ENCODE assay signal across 15 cellular contexts in the genomic region with DNA sequence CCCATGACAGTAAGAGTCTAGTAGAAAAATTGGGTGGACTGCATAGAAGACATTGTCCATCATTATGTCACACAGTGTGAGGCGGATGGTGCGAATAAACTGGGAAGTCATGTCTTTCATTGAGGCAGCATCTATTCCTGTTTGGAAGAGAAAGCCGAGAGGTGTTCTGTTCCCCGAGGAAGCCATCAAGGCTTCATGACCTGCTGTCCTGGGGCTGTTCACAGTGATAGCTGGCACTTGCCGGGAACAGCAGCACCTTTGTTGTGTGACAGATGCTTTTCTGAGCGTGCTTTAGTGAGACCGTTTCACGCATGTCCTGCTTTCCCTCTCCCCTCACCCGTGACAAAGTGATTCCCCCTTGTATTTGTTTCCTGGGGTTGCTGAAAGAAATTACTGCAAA. TPM values are rescaled to one million over a fixed set of nuclear protein-coding genes. Genes with fewer than 3 reads are reported as not detected.
DNase-seq lines count a peak whose midpoint lies in the region; ATAC-seq and TF ChIP-seq lines count a peak whose summit lies in the region.
"Had no signal": no experiment of that assay in that cellular context is flagged by ENCODE, and none has a peak within 500 bp of the region (broad histone marks: within the 10 kb centered on the region; RNA-seq: fewer than 3 reads in every experiment).

No MANE protein-coding gene starts in this region.

- peaks cover 10% of the 10 kb centered on the region for H3K36me3 Mint-ChIP-seq in osteocyte (ENCODE audit: unreplicated experiment)
- no peaks in the 10 kb centered on the region for H3K36me3 Mint-ChIP-seq in activated T-helper 17 cell treated with anti-CD3 and anti-CD28 coated beads, Interleukin-2, amount 50 U/mL, for 72 hours (ENCODE audit: low read depth)

- H3K36me3 ChIP-seq in right atrium auricular region: peaks cover 20% of the 10 kb centered on the region
- peaks cover 0 to 4% of the 10 kb centered on the region in 2 donors for H3K36me3 ChIP-seq in vagina

- H3K27me3 ChIP-seq in right atrium auricular region (no peaks in the 10 kb centered on the region), vagina (no peaks in the 10 kb centered on the region)

- H3K4me1 Mint-ChIP-seq in osteocyte (ENCODE audit: unreplicated experiment): no peaks in the 10 kb centered on the region
- no peaks in the 10 kb centered on the region for H3K4me1 Mint-ChIP-seq in activated T-helper 17 cell treated with anti-CD3 and anti-CD28 coated beads, Interleukin-2, amount 50 U/mL, for 72 hours

- H3K4me3 ChIP-seq in right atrium auricular region: no peak overlapping the region
- H3K4me3 ChIP-seq in coronary artery: no peak overlapping the region
- H3K4me3 ChIP-seq in vagina: no peak overlapping the region

- DNase-seq in right atrium auricular region (ENCODE audit: low spot score): peak; percentile 54
- DNase-seq in Right ventricle myocardium inferior (ENCODE audit: missing footprints): no peak
- peak; percentile 24 for DNase-seq in coronary artery (ENCODE audit: low spot score)
- DNase-seq in osteocyte (ENCODE audit: extremely low spot score, unreplicated experiment): peak; percentile 72
- DNase-seq in stimulated activated naive CD4-positive, alpha-beta T cell treated with Interleukin-2 at 50 U/mL for 16 hours (lab: John Stamatoyannopoulos, UW): no peak
- no peak for DNase-seq in vagina (ENCODE audit: extremely low spot score in 2 of 2)
- DNase-seq: DND-41, KG1, NCI-H1417 treated with DMSO at 0.1 percent for 48 hours, NCI-H187 treated with DMSO at 0.1 percent for 48 hours, NCI-H345, NCI-H524 treated with DMSO at 0.1 percent for 48 hours, SIG-M5 had no signal

- H3K27ac ChIP-seq in right atrium auricular region: no peak overlapping the region
- H3K27ac ChIP-seq in coronary artery: no peak overlapping the region
- no peak overlapping the region for H3K27ac ChIP-seq in vagina
- H3K27ac ChIP-seq: C4-2B had no signal

- no peak for TF ChIP-seq POLR2A in vagina (IDR thresholded peaks at IDR 0.05)

- H3K9me3 ChIP-seq in right atrium auricular region: no peaks in the 10 kb centered on the region
- no peaks in the 10 kb centered on the region for H3K9me3 ChIP-seq in vagina

- ATAC-seq in Right ventricle myocardium inferior: no peak
- no peak for ATAC-seq in activated T-helper 17 cell treated with anti-CD3 and anti-CD28 coated beads, Interleukin-2, amount 50 U/mL, for 72 hours (replicated peaks)

- H3K27ac Mint-ChIP-seq in osteocyte (ENCODE audit: unreplicated experiment): no peak overlapping the region
- H3K27ac Mint-ChIP-seq in activated T-helper 17 cell treated with anti-CD3 and anti-CD28 coated beads, Interleukin-2, amount 50 U/mL, for 72 hours: no peak overlapping the region

- intact Hi-C loops in Right ventricle myocardium inferior (cut with DNase I) (no loop called here), vagina (cut with DNase I) (no loop called here)

- no peak for TF ChIP-seq CTCF in right atrium auricular region (IDR thresholded peaks at IDR 0.05)
- no peak for TF ChIP-seq CTCF in coronary artery (IDR thresholded peaks at IDR 0.05)
- no peak for TF ChIP-seq CTCF in osteocyte (IDR thresholded peaks at IDR 0.05)
- TF ChIP-seq CTCF in vagina (IDR thresholded peaks at IDR 0.05): no peak

- no peaks in the 10 kb centered on the region for H3K4me1 ChIP-seq in right atrium auricular region
- peaks cover 19% of the 10 kb centered on the region for H3K4me1 ChIP-seq in vagina

- no peaks in the 10 kb centered on the region for H3K9me3 Mint-ChIP-seq in osteocyte (ENCODE audit: unreplicated experiment)
- H3K9me3 Mint-ChIP-seq in activated T-helper 17 cell treated with anti-CD3 and anti-CD28 coated beads, Interleukin-2, amount 50 U/mL, for 72 hours: no peaks in the 10 kb centered on the region

- no peak overlapping the region for H3K4me3 Mint-ChIP-seq in osteocyte (ENCODE audit: unreplicated experiment)
- H3K4me3 Mint-ChIP-seq in activated T-helper 17 cell treated with anti-CD3 and anti-CD28 coated beads, Interleukin-2, amount 50 U/mL, for 72 hours: no peak overlapping the region

- H3K27me3 Mint-ChIP-seq in osteocyte (ENCODE audit: unreplicated experiment): no peaks in the 10 kb centered on the region
- no peaks in the 10 kb centered on the region for H3K27me3 Mint-ChIP-seq in activated T-helper 17 cell treated with anti-CD3 and anti-CD28 coated beads, Interleukin-2, amount 50 U/mL, for 72 hours

RNA-seq across cellular contexts. Expression of gene RGS12, which starts 20.3 kb away (rescaled TPM):
- 1 to 10 TPM; 7.0 to 9.9 TPM for total RNA-seq in right atrium auricular region
- total RNA-seq in Right ventricle myocardium inferior: 21.0 TPM
- total RNA-seq in osteocyte: 32.5 and 35.6 TPM in 2 replicates
- 10 to 100 TPM in 1 of 2 donors, 1 to 10 TPM in 1; 9.2 to 10.6 TPM for total RNA-seq in activated T-helper 17 cell treated with anti-CD3 and anti-CD28 coated beads, Interleukin-2, amount 50 U/mL, for 72 hours
- 64.8 TPM for total RNA-seq in vagina

Comparison
In these comparisons a context has a peak if more than half of its experiments do, and no peak if none do; other contexts are left out.
1. DNase-seq: peak in right atrium auricular region (single experiment), coronary artery (single experiment) and osteocyte (single experiment); none in Right ventricle myocardium inferior (single experiment), stimulated activated naive CD4-positive, alpha-beta T cell treated with Interleukin-2 at 50 U/mL for 16 hours (single experiment) and vagina (0 of 2).